Comparison of ENCODE assay signal across 1 cellular context in the genomic region with DNA sequence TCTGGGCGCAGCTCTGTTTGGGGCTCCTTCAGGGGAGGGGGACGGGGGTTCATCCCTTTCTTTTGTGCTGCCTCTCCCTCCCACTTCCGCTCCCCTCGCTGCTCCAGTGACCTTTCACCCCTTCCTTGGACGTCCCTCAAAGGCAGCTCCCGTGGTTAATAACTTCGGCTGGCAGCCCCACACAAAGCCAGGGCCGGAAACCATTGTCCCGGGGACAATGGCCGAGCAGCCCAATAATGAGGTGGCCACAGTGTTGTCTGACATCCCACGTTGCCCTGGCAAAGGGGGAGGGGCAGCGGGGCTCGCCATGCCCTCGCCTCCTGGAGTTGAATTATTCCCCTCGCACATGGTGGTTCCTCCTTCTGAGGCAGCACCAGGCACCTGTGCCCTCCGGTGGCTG. TPM values are rescaled to one million over a fixed set of nuclear protein-coding genes. Genes with fewer than 3 reads are reported as not detected.
"Had no signal": no experiment of that assay in that cellular context is flagged by ENCODE, and none has a peak within 500 bp of the region (broad histone marks: within the 10 kb centered on the region; RNA-seq: fewer than 3 reads in every experiment).

No MANE protein-coding gene starts in this region.

RNA-seq across cellular contexts. Expression of gene PAX8, which starts 27.0 kb away (rescaled TPM):
- total RNA-seq: osteocyte had no signal
